13 cellular contexts compared by ENCODE assay signal in genomic region chr2:131032393-131032836, GRCh38.
DNase-seq lines count a peak whose midpoint lies in the region; ATAC-seq and TF ChIP-seq lines count a peak whose summit lies in the region.
"Had no signal": no experiment of that assay in that cellular context is flagged by ENCODE, and none has a peak within 500 bp of the region (broad histone marks: within the 10 kb centered on the region; RNA-seq: fewer than 3 reads in every experiment).

No MANE protein-coding gene starts in this region.

- WGBS in right lobe of liver (ENCODE audit: insufficient coverage, low coverage, low lambda C conversion rate, missing lambda C conversion rate) = 57% methylated on average over 2 of the region's 4 CpGs

- no peak overlapping the region for H3K4me3 Mint-ChIP-seq in stimulated activated effector memory CD8-positive, alpha-beta T cell treated with anti-CD3 and anti-CD28 coated beads, Interleukin-12 subunit alpha, Interleukin-12 subunit beta, amount 100 ng/mL, for 72 hours
- H3K4me3 Mint-ChIP-seq: CD4-positive, alpha-beta memory T cell had no signal

- H3K4me3 ChIP-seq in coronary artery (no peak overlapping the region), osteoblast (ENCODE audit: insufficient read depth, low read length) (no peak overlapping the region), right lobe of liver (no peak overlapping the region)
- H3K4me3 ChIP-seq: HAP-1 had no signal

- H3K4me2 ChIP-seq in osteoblast (ENCODE audit: insufficient read depth, low read length) = no peak overlapping the region

- POLR2A ChIA-PET in RWPE1 (lab: Yijun Ruan, JAX; ENCODE audit: low non-redundant PET) = no interaction called here

- TF ChIP-seq POLR2A in right lobe of liver (IDR thresholded peaks at IDR 0.05) = no peak

- H3K79me2 ChIP-seq in osteoblast (ENCODE audit: insufficient read depth, low read length) = no peaks in the 10 kb centered on the region

- TF ChIP-seq CTCF in RWPE1 (conservative IDR thresholded peaks at IDR 0.05; ENCODE audit: low read depth) = no peak
- no peak for TF ChIP-seq CTCF in coronary artery (IDR thresholded peaks at IDR 0.05)
- TF ChIP-seq CTCF in osteoblast (IDR thresholded peaks at IDR 0.05; ENCODE audit: extremely low read depth, low read depth, low read length) = no peak
- TF ChIP-seq CTCF in right lobe of liver (IDR thresholded peaks at IDR 0.05) = no peak

- ATAC-seq in stimulated activated effector memory CD8-positive, alpha-beta T cell treated with anti-CD3 and anti-CD28 coated beads, Interleukin-12 subunit alpha, Interleukin-12 subunit beta, amount 100 ng/mL, for 72 hours = no peak
- no peak for ATAC-seq in right lobe of liver
- ATAC-seq: HepG2 had no signal

- H3K27ac Mint-ChIP-seq in stimulated activated effector memory CD8-positive, alpha-beta T cell treated with anti-CD3 and anti-CD28 coated beads, Interleukin-12 subunit alpha, Interleukin-12 subunit beta, amount 100 ng/mL, for 72 hours = peak overlapping the region; percentile 81

- no peaks in the 10 kb centered on the region for H3K9me3 Mint-ChIP-seq in stimulated activated effector memory CD8-positive, alpha-beta T cell treated with anti-CD3 and anti-CD28 coated beads, Interleukin-12 subunit alpha, Interleukin-12 subunit beta, amount 100 ng/mL, for 72 hours

- DNase-seq in RWPE1 (ENCODE audit: low spot score) (no peak), coronary artery (ENCODE audit: low spot score) (peak; percentile 36), osteoblast (ENCODE audit: insufficient read length, low spot score, missing footprints) (peak; percentile 60), caudate nucleus (lab: John Stamatoyannopoulos, UW) (no peak), EL (no peak), right lobe of liver (no peak)
- peak in 1 of 2 donors; percentile 41 for DNase-seq in stimulated activated effector memory CD8-positive, alpha-beta T cell treated with anti-CD3 and anti-CD28 coated beads, Interleukin-12 subunit alpha, Interleukin-12 subunit beta, amount 100 ng/mL, for 72 hours (ENCODE audit: low spot score in 2 of 2)
- DNase-seq: BE2C; CD4-positive, alpha-beta memory T cell; DMS79 had no signal

- peaks cover 6% of the 10 kb centered on the region for H4K20me1 ChIP-seq in osteoblast (ENCODE audit: insufficient read depth, low read length)

- H3K36me3 ChIP-seq in osteoblast (ENCODE audit: insufficient read depth, low read length) (no peaks in the 10 kb centered on the region), right lobe of liver (no peaks in the 10 kb centered on the region)
- H3K36me3 ChIP-seq: BE2C, HAP-1 had no signal

- H3K27ac ChIP-seq in RWPE1 = peak overlapping the region; percentile 79; the same call in 1 of the 2 replicates
- no peak overlapping the region for H3K27ac ChIP-seq in coronary artery
- no peak overlapping the region for H3K27ac ChIP-seq in osteoblast (ENCODE audit: low read depth, low read length)
- H3K27ac ChIP-seq in caudate nucleus (ENCODE audit: low read depth, low read length) = no peak overlapping the region
- H3K27ac ChIP-seq in right lobe of liver = no peak overlapping the region
- H3K27ac ChIP-seq: C4-2B had no signal

- H3K27me3 ChIP-seq in osteoblast (ENCODE audit: insufficient read depth, low read length) = peaks cover 4% of the 10 kb centered on the region
- H3K27me3 ChIP-seq in right lobe of liver = peaks cover 0 to 5% of the 10 kb centered on the region in 2 donors

- no peak overlapping the region for H2AFZ ChIP-seq in osteoblast (ENCODE audit: low read length)

- H3K36me3 Mint-ChIP-seq in stimulated activated effector memory CD8-positive, alpha-beta T cell treated with anti-CD3 and anti-CD28 coated beads, Interleukin-12 subunit alpha, Interleukin-12 subunit beta, amount 100 ng/mL, for 72 hours = no peaks in the 10 kb centered on the region
- H3K36me3 Mint-ChIP-seq: CD4-positive, alpha-beta memory T cell had no signal

- intact Hi-C loops in right lobe of liver (cut with DNase I) = no loop called here

- H3K9me3 ChIP-seq in osteoblast (ENCODE audit: low read depth, low read length) (peaks cover 3% of the 10 kb centered on the region), right lobe of liver (no peaks in the 10 kb centered on the region)
- H3K9me3 ChIP-seq: BE2C, HAP-1 had no signal

- CTCF ChIA-PET in RWPE1 (lab: Yijun Ruan, JAX) = no interaction called here

- H3K4me1 Mint-ChIP-seq in stimulated activated effector memory CD8-positive, alpha-beta T cell treated with anti-CD3 and anti-CD28 coated beads, Interleukin-12 subunit alpha, Interleukin-12 subunit beta, amount 100 ng/mL, for 72 hours = no peaks in the 10 kb centered on the region

- H3K4me1 ChIP-seq in osteoblast (ENCODE audit: insufficient read depth, low read length) = peaks cover 3% of the 10 kb centered on the region
- no peaks in the 10 kb centered on the region for H3K4me1 ChIP-seq in right lobe of liver
- H3K4me1 ChIP-seq: BE2C, HAP-1 had no signal

Comparison
In these comparisons a context has a peak if more than half of its experiments do, and no peak if none do; other contexts are left out.
1. DNase-seq: peak in coronary artery (single experiment) and osteoblast (single experiment); none in RWPE1 (single experiment), caudate nucleus (0 of 61), EL (single experiment) and right lobe of liver (0 of 3).